Comparison of ENCODE assay signal across 2 cellular contexts in the genomic region with DNA sequence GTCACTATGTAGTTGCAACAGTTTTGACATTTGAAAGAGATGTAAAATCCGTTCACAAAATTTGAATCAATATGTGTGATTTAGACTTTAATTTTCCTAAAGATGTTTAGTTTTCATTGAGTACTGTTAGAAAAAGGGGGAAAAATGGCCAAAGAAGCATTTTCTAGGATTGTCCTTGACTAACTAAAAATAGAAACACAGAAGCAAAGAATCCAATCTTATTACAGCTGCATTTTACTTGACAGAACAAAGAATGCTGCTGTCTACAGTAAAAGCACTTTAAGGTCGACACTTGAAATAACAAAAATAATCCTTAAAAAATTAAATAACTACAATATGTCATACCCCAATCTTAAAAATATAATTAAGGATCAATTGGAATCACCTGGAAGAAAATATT.
TF ChIP-seq lines count a peak whose summit lies in the region.

No MANE protein-coding gene starts in this region.

TF ChIP-seq in SK-N-SH treated with all-trans-retinoic acid at 6 μM for 48 hours, 23 proteins besides CTCF, POLR2A, EP300 and RAD21:
- TF ChIP-seq SNAI2 (CRISPR knock-in tag; IDR thresholded peaks at IDR 0.05) (no peak), GLIS3 (CRISPR knock-in tag; IDR thresholded peaks at IDR 0.05) (no peak), ARNTL (CRISPR knock-in tag; IDR thresholded peaks at IDR 0.05; ENCODE audit: borderline replicate concordance, low read depth) (no peak), CSDC2 (CRISPR knock-in tag; IDR thresholded peaks at IDR 0.05) (no peak), ISL1 (CRISPR knock-in tag; IDR thresholded peaks at IDR 0.05) (no peak), TCF4 (CRISPR knock-in tag; IDR thresholded peaks at IDR 0.05; ENCODE audit: borderline replicate concordance) (no peak), RARB (CRISPR knock-in tag; IDR thresholded peaks at IDR 0.05) (no peak)

TF ChIP-seq in H1, 55 proteins besides CTCF, POLR2A, EP300 and RAD21:
- no peak for TF ChIP-seq SIRT6 (IDR thresholded peaks at IDR 0.05; ENCODE audit: low read length)
- TF ChIP-seq POLR2AphosphoS5 (IDR thresholded peaks at IDR 0.05; ENCODE audit: low read depth, low read length) = no peak
- no peak for TF ChIP-seq EGR1 (IDR thresholded peaks at IDR 0.05; ENCODE audit: borderline replicate concordance, low read depth, low read length)
- no peak for TF ChIP-seq JUND (IDR thresholded peaks at IDR 0.05; ENCODE audit: low read length)
- no peak for TF ChIP-seq SAP30 (IDR thresholded peaks at IDR 0.05; ENCODE audit: insufficient read depth, insufficient replicate concordance, low read length)
- TF ChIP-seq GABPA (IDR thresholded peaks at IDR 0.05; ENCODE audit: borderline replicate concordance, insufficient read depth, low read length) = no peak
- no peak for TF ChIP-seq JUN (IDR thresholded peaks at IDR 0.05; ENCODE audit: low read depth, low read length)
- TF ChIP-seq SP1 (IDR thresholded peaks at IDR 0.05; ENCODE audit: low read depth, low read length) = no peak
